ENCODE assay signal across 9 cellular contexts in genomic region chr5:56735845-56736641, GRCh38.
A peak's percentile ranks its signal among the peaks of the same experiment; 100 is the strongest.
DNase-seq lines count a peak whose midpoint lies in the region; ATAC-seq and TF ChIP-seq lines count a peak whose summit lies in the region.
"Had no signal": no experiment of that assay in that cellular context is flagged by ENCODE, and none has a peak within 500 bp of the region (broad histone marks: within the 10 kb centered on the region; RNA-seq: fewer than 3 reads in every experiment).

No MANE protein-coding gene starts in this region.

- DNase-seq in GF-D8 (lab: John Stamatoyannopoulos, UW): peak; percentile 29
- DNase-seq in NOMO-1 (lab: John Stamatoyannopoulos, UW; ENCODE audit: unreplicated experiment in 2 of 2): peak; percentile 85 to 94
- DNase-seq in activated naive CD8-positive, alpha-beta T cell treated with anti-CD3 and anti-CD28 coated beads for 36 hours: no peak
- peak in 5 of 10 donors; percentile 14 to 46 (median 18) for DNase-seq in naive thymus-derived CD8-positive, alpha-beta T cell
- DNase-seq in NCI-H510A (lab: John Stamatoyannopoulos, UW): no peak
- DNase-seq in WERI-Rb-1: no peak
- DNase-seq in foreskin fibroblast: no peak
- DNase-seq: T-helper 9 cell had no signal

- peak overlapping the region; percentile 19 for H3K4me3 Mint-ChIP-seq in activated naive CD8-positive, alpha-beta T cell treated with anti-CD3 and anti-CD28 coated beads for 36 hours
- peak overlapping the region; percentile 45 to 78 (median 64) for H3K4me3 Mint-ChIP-seq in naive thymus-derived CD8-positive, alpha-beta T cell

- TF ChIP-seq CTCF in WERI-Rb-1 (IDR thresholded peaks at IDR 0.05; ENCODE audit: low read depth, low read length): no peak
- TF ChIP-seq CTCF in gastroesophageal sphincter (IDR thresholded peaks at IDR 0.05): no peak
- TF ChIP-seq CTCF in foreskin fibroblast (IDR thresholded peaks at IDR 0.05; ENCODE audit: low read depth, low read length): no peak

- no peaks in the 10 kb centered on the region for H3K27me3 Mint-ChIP-seq in activated naive CD8-positive, alpha-beta T cell treated with anti-CD3 and anti-CD28 coated beads for 36 hours
- H3K27me3 Mint-ChIP-seq in naive thymus-derived CD8-positive, alpha-beta T cell: no peaks in the 10 kb centered on the region

- peaks cover 4% of the 10 kb centered on the region for H3K9me3 Mint-ChIP-seq in activated naive CD8-positive, alpha-beta T cell treated with anti-CD3 and anti-CD28 coated beads for 36 hours
- peaks cover 0 to 5% (median 0%) of the 10 kb centered on the region in 9 donors for H3K9me3 Mint-ChIP-seq in naive thymus-derived CD8-positive, alpha-beta T cell

- H3K36me3 ChIP-seq in WERI-Rb-1 (no peaks in the 10 kb centered on the region), gastroesophageal sphincter (no peaks in the 10 kb centered on the region)

- TF ChIP-seq EP300 in gastroesophageal sphincter (IDR thresholded peaks at IDR 0.05): no peak

- POLR2A ChIA-PET in naive thymus-derived CD8-positive, alpha-beta T cell (lab: Charles Lee): interaction anchor here (0.8 to 0.9 kb wide), 2 partner anchors 17 to 25 kb away, joined by 3 read pairs; no protein-coding TSS in a partner anchor

- no peaks in the 10 kb centered on the region for H3K36me3 Mint-ChIP-seq in activated naive CD8-positive, alpha-beta T cell treated with anti-CD3 and anti-CD28 coated beads for 36 hours
- H3K36me3 Mint-ChIP-seq in naive thymus-derived CD8-positive, alpha-beta T cell: peaks cover 0 to 1% (median 0%) of the 10 kb centered on the region in 3 donors

- H3K4me3 ChIP-seq in WERI-Rb-1 (ENCODE audit: low read depth, low read length): no peak overlapping the region
- H3K4me3 ChIP-seq in gastroesophageal sphincter: no peak overlapping the region
- no peak overlapping the region for H3K4me3 ChIP-seq in foreskin fibroblast (ENCODE audit: low read depth in 1 of 2, low read length in 2 of 2)

- peak overlapping the region; percentile 82 for H3K27ac Mint-ChIP-seq in activated naive CD8-positive, alpha-beta T cell treated with anti-CD3 and anti-CD28 coated beads for 36 hours
- peak overlapping the region; percentile 72 to 93 (median 89) for H3K27ac Mint-ChIP-seq in naive thymus-derived CD8-positive, alpha-beta T cell

- no peak for TF ChIP-seq POLR2A in gastroesophageal sphincter (IDR thresholded peaks at IDR 0.05)

- H3K27ac ChIP-seq in WERI-Rb-1 (no peak overlapping the region), gastroesophageal sphincter (peak overlapping the region in 1 of 4 donors; percentile 25)

- H3K27me3 ChIP-seq in WERI-Rb-1 (ENCODE audit: insufficient read depth, low read depth, severe bottlenecking): no peaks in the 10 kb centered on the region
- H3K27me3 ChIP-seq in gastroesophageal sphincter: no peaks in the 10 kb centered on the region

- H3K4me1 ChIP-seq in gastroesophageal sphincter: peaks cover 0 to 18% (median 3%) of the 10 kb centered on the region in 3 donors

- 63 to 65% methylated on average over 9 of the region's 9 CpGs for WGBS in gastroesophageal sphincter (ENCODE audit: low coverage in 1 of 2), 2 donors

- peak; percentile 74 to 83 for ATAC-seq in naive thymus-derived CD8-positive, alpha-beta T cell
- ATAC-seq in gastroesophageal sphincter: no peak

- H3K9me3 ChIP-seq in WERI-Rb-1 (ENCODE audit: severe bottlenecking): no peaks in the 10 kb centered on the region
- no peaks in the 10 kb centered on the region for H3K9me3 ChIP-seq in gastroesophageal sphincter

- H3K4me1 Mint-ChIP-seq in activated naive CD8-positive, alpha-beta T cell treated with anti-CD3 and anti-CD28 coated beads for 36 hours: peaks cover 23% of the 10 kb centered on the region
- peaks cover 26 to 68% (median 43%) of the 10 kb centered on the region in 4 donors for H3K4me1 Mint-ChIP-seq in naive thymus-derived CD8-positive, alpha-beta T cell

Comparison
In these comparisons a context has a peak if more than half of its experiments do, and no peak if none do; other contexts are left out.
1. DNase-seq: peak in GF-D8 (single experiment) and NOMO-1 (2 of 2); none in activated naive CD8-positive, alpha-beta T cell treated with anti-CD3 and anti-CD28 coated beads for 36 hours (single experiment), NCI-H510A (single experiment), WERI-Rb-1 (single experiment) and foreskin fibroblast (0 of 2).